Comparison of ENCODE assay signal across 15 cellular contexts in the genomic region with DNA sequence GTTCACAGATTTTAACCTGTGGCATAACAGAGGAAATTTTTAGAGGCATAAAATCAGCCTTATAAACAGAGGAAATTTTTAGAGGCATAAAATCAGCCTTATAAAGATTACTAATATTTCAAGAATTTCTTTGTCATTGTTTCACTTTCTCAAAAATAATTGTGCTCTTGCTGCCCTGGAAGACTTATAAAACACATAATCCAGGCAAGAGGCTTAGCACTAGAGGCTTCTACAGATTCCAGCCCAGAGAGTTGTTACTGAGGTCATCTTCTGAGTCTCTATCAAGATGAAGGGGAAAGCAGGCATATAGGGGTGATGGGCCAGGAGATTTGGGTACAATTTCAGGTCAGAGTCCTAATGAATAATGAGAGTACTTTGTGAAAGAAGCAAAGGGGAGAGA.
A peak's percentile ranks its signal among the peaks of the same experiment; 100 is the strongest.
DNase-seq lines count a peak whose midpoint lies in the region; ATAC-seq lines count a peak whose summit lies in the region.
"Had no signal": no experiment of that assay in that cellular context is flagged by ENCODE, and none has a peak within 500 bp of the region (broad histone marks: within the 10 kb centered on the region; RNA-seq: fewer than 3 reads in every experiment).

No MANE protein-coding gene starts in this region.

- ATAC-seq in HG02763 (IDR thresholded peaks at IDR 0.05; ENCODE audit: unreplicated experiment) (no peak), GM21825 (IDR thresholded peaks at IDR 0.05; ENCODE audit: unreplicated experiment) (no peak)

- DNase-seq in EL, result peak; percentile 40
- DNase-seq in M059J (ENCODE audit: low read depth), result peak; percentile 29
- peak; percentile 28 for DNase-seq in iris pigment epithelial cell (ENCODE audit: low read depth)
- DNase-seq in stromal cell of bone marrow (ENCODE audit: low read depth), result peak; percentile 2
- DNase-seq in T-helper 2 cell, result no peak
- DNase-seq: AML-193, GF-D8, HCEC 1CT, MV-4-11, NCI-H2029 treated with DMSO at 0.1 percent for 48 hours, NCI-H226, NCI-H524, Right ventricle myocardium superior had no signal

Comparison
In these comparisons a context has a peak if more than half of its experiments do, and no peak if none do; other contexts are left out.
1. DNase-seq: peak in EL (single experiment), M059J (single experiment), iris pigment epithelial cell (single experiment) and stromal cell of bone marrow (single experiment); none in T-helper 2 cell (0 of 5).